In the genomic region with DNA sequence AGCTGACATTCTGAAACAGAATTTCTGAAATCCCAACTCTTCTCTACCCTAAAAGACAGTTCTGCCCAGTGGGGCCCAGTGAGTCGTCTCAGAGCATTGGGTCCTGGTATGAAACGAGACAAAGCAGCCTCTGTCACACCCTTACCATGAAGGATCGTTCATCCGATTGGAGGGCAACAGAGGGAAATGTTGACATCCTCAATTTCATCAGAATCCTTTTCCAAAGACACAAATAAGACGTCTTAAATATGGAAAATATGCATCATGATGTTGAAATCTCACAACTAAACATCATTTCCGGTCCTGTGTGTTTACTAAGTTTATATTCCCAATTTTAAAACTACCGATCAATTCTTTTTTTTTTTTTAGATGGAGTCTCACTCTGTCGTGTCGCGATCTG, we compare ENCODE assay signal across 15 cellular contexts.
"Had no signal": no experiment of that assay in that cellular context is flagged by ENCODE, and none has a peak within 500 bp of the region (broad histone marks: within the 10 kb centered on the region; RNA-seq: fewer than 3 reads in every experiment).

No MANE protein-coding gene starts in this region.

- H3K9me3 ChIP-seq: psoas muscle had no signal

- H3K4me3 ChIP-seq: coronary artery, lung, psoas muscle had no signal

- H3K36me3 Mint-ChIP-seq: natural killer cell treated with Interleukin-12 subunit alpha and Interleukin-12 subunit beta and Interleukin-15 and Interleukin-18, amount 100 ng/mL, for 72 hours; T-cell had no signal

- H3K4me1 Mint-ChIP-seq: activated CD4-positive, alpha-beta T cell treated with anti-CD3 and anti-CD28 coated beads for 36 hours; activated T-helper 17 cell treated with anti-CD3 and anti-CD28 coated beads, Interleukin-2, amount 50 U/mL, for 72 hours; T-cell had no signal

- H3K4me1 ChIP-seq: psoas muscle had no signal

- H3K9me3 Mint-ChIP-seq: activated naive CD4-positive, alpha-beta T cell treated with anti-CD3 and anti-CD28 coated beads for 36 hours; activated T-helper 17 cell treated with anti-CD3 and anti-CD28 coated beads, Interleukin-2, amount 50 U/mL, for 72 hours; natural killer cell treated with Interleukin-12 subunit alpha and Interleukin-12 subunit beta and Interleukin-15 and Interleukin-18, amount 100 ng/mL, for 72 hours; stimulated activated naive CD8-positive, alpha-beta T cell treated with anti-CD3 and anti-CD28 coated beads, Interleukin-15, Interleukin-2, amounts not matched to agents 100 ng/mL and 50 ng/mL, for 24 hours; T-cell had no signal

- H3K27ac ChIP-seq: psoas muscle, VCaP had no signal

- DNase-seq: activated CD4-positive, alpha-beta T cell treated with anti-CD3 and anti-CD28 coated beads for 36 hours; activated naive CD4-positive, alpha-beta T cell treated with anti-CD3 and anti-CD28 coated beads for 36 hours; caudate nucleus; effector CD8-positive, alpha-beta T cell; occipital lobe; stimulated activated CD4-positive, alpha-beta T cell treated with anti-CD3 and anti-CD28 coated beads, Interleukin-4, amount 100 ng/mL, for 1 hour; stimulated activated CD8-positive, alpha-beta memory T cell treated with anti-CD3 and anti-CD28 coated beads, Interleukin-4, amount 100 ng/mL, for 48 hours; T-cell had no signal

- H3K27ac Mint-ChIP-seq: activated CD4-positive, alpha-beta T cell treated with anti-CD3 and anti-CD28 coated beads for 36 hours; activated naive CD4-positive, alpha-beta T cell treated with anti-CD3 and anti-CD28 coated beads for 36 hours; activated T-helper 17 cell treated with anti-CD3 and anti-CD28 coated beads, Interleukin-2, amount 50 U/mL, for 72 hours; natural killer cell treated with Interleukin-12 subunit alpha and Interleukin-12 subunit beta and Interleukin-15 and Interleukin-18, amount 100 ng/mL, for 72 hours; stimulated activated naive CD8-positive, alpha-beta T cell treated with anti-CD3 and anti-CD28 coated beads, Interleukin-15, Interleukin-2, amounts not matched to agents 100 ng/mL and 50 ng/mL, for 24 hours; T-cell had no signal

- ATAC-seq: activated CD4-positive, alpha-beta T cell treated with anti-CD3 and anti-CD28 coated beads for 36 hours; activated T-helper 17 cell treated with anti-CD3 and anti-CD28 coated beads, Interleukin-2, amount 50 U/mL, for 72 hours; natural killer cell treated with Interleukin-12 subunit alpha and Interleukin-12 subunit beta and Interleukin-15 and Interleukin-18, amount 100 ng/mL, for 72 hours; psoas muscle; T-cell had no signal

- H3K4me3 Mint-ChIP-seq: activated CD4-positive, alpha-beta T cell treated with anti-CD3 and anti-CD28 coated beads for 36 hours; activated naive CD4-positive, alpha-beta T cell treated with anti-CD3 and anti-CD28 coated beads for 36 hours; activated T-helper 17 cell treated with anti-CD3 and anti-CD28 coated beads, Interleukin-2, amount 50 U/mL, for 72 hours; natural killer cell treated with Interleukin-12 subunit alpha and Interleukin-12 subunit beta and Interleukin-15 and Interleukin-18, amount 100 ng/mL, for 72 hours; stimulated activated naive CD8-positive, alpha-beta T cell treated with anti-CD3 and anti-CD28 coated beads, Interleukin-15, Interleukin-2, amounts not matched to agents 100 ng/mL and 50 ng/mL, for 24 hours; T-cell had no signal
